In the genomic region with DNA sequence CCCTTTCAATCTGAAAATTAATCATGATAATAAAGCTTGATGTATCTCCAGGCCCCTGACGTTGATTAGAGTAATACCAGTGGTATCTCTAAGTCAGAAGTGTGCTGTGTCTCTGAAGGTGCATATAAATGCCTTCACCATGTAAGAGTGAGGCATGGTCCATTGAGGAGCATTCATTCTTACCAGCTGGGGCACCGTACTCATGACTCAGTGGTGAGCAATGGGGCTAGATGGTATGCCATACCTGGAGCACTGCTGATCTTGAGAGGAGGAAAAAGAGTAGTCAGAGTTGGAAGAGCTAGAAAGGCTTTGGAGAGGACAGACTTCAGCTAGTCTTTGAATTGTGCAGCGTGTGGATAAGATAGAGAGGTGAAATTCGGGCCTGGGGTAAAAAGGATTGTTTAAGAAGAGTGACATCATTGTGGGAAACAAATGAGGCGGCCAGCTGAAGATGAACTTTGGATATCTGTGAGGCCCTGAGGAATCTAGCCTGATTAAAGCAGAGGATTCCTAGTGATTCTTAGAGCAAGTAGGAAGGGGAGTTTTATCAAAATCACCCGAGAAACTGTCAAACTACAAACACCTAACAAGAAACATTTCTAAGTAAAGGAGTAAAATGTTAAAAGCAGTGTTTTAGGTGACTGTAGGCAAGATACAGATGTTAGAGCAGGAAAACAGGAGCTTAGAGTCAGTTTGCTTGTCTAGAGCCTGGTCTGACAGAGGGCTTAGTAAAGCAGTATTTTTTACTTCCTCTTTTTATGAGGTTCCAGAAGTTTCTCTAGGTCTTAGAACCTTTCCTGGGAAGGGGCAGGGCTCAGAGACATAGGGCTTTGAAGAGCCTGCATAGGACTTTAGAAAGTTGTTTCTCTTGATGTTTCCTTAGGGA, we compare ENCODE assay signal across 10 cellular contexts. TPM values are rescaled to one million over a fixed set of nuclear protein-coding genes. Genes with fewer than 3 reads are reported as not detected.
DNase-seq lines count a peak whose midpoint lies in the region; ATAC-seq lines count a peak whose summit lies in the region.
"Had no signal": no experiment of that assay in that cellular context is flagged by ENCODE, and none has a peak within 500 bp of the region (broad histone marks: within the 10 kb centered on the region; RNA-seq: fewer than 3 reads in every experiment).

No MANE protein-coding gene starts in this region.

- no peak for DNase-seq in activated CD4-positive, alpha-beta T cell treated with anti-CD3 and anti-CD28 coated beads, Interleukin-2, amount 10 ng/mL, durations not matched to agents 24 days and 14 days
- DNase-seq in activated CD4-positive, alpha-beta T cell treated with anti-CD3 and anti-CD28 coated beads for 1 hour = no peak
- peak; percentile 83 for DNase-seq in MV-4-11 (lab: John Stamatoyannopoulos, UW)
- no peak for DNase-seq in stimulated activated naive B cell treated with anti-CD40 and anti-IgM and Interleukin-4, amounts not matched to agents 10 μg/mL and 1 μg/mL and 100 μg/mL, for 72 hours
- DNase-seq in COLO668 (lab: John Stamatoyannopoulos, UW; ENCODE audit: unreplicated experiment) = no peak
- no peak for DNase-seq in SK-N-DZ (ENCODE audit: low spot score)

- H3K27me3 ChIP-seq in esophagus (ENCODE audit: control insufficient read depth in 1 of 2, insufficient read depth in 2 of 2, low read length in 2 of 2) = no peaks in the 10 kb centered on the region
- H3K27me3 ChIP-seq: cardiac muscle cell had no signal

- ATAC-seq in stimulated activated naive B cell treated with anti-CD40 and anti-IgM and Interleukin-4, amounts not matched to agents 10 μg/mL and 1 μg/mL and 100 μg/mL, for 72 hours (replicated peaks) = peak; percentile 64 to 65
- ATAC-seq in GM19023 (IDR thresholded peaks at IDR 0.05; ENCODE audit: unreplicated experiment) = no peak

- H3K27ac ChIP-seq in esophagus (ENCODE audit: low read depth in 2 of 2, low read length in 1 of 2) = peak overlapping the region; percentile 20 to 49
- H3K27ac ChIP-seq: cardiac muscle cell, KMS-11 had no signal

- 59 to 65% methylated on average over 6 of the region's 6 CpGs for WGBS in esophagus, 2 donors

- H3K27ac Mint-ChIP-seq in activated CD4-positive, alpha-beta T cell treated with anti-CD3 and anti-CD28 coated beads, Interleukin-2, amount 10 ng/mL, durations not matched to agents 24 days and 14 days = peak overlapping the region; percentile 7
- H3K27ac Mint-ChIP-seq in stimulated activated naive B cell treated with anti-CD40 and anti-IgM and Interleukin-4, amounts not matched to agents 10 μg/mL and 1 μg/mL and 100 μg/mL, for 72 hours = peak overlapping the region; percentile 15

- H3K36me3 Mint-ChIP-seq in activated CD4-positive, alpha-beta T cell treated with anti-CD3 and anti-CD28 coated beads, Interleukin-2, amount 10 ng/mL, durations not matched to agents 24 days and 14 days (ENCODE audit: low read depth) = peaks cover 7% of the 10 kb centered on the region
- peaks cover 8 to 10% of the 10 kb centered on the region in 2 donors for H3K36me3 Mint-ChIP-seq in stimulated activated naive B cell treated with anti-CD40 and anti-IgM and Interleukin-4, amounts not matched to agents 10 μg/mL and 1 μg/mL and 100 μg/mL, for 72 hours

- intact Hi-C loops in activated CD4-positive, alpha-beta T cell treated with anti-CD3 and anti-CD28 coated beads, Interleukin-2, amount 10 ng/mL, durations not matched to agents 24 days and 14 days (cut with micrococcal nuclease) = no loop called here

- peaks cover 0 to 4% of the 10 kb centered on the region in 2 donors for H3K4me1 ChIP-seq in esophagus (ENCODE audit: control insufficient read depth in 2 of 2, insufficient read depth in 2 of 2, low read length in 1 of 2)

- H3K9me3 ChIP-seq in esophagus (ENCODE audit: control insufficient read depth in 2 of 2, insufficient read depth in 1 of 2, low read depth in 1 of 2, low read length in 1 of 2) = no peaks in the 10 kb centered on the region

- H3K4me3 Mint-ChIP-seq in activated CD4-positive, alpha-beta T cell treated with anti-CD3 and anti-CD28 coated beads, Interleukin-2, amount 10 ng/mL, durations not matched to agents 24 days and 14 days = no peak overlapping the region
- H3K4me3 Mint-ChIP-seq in stimulated activated naive B cell treated with anti-CD40 and anti-IgM and Interleukin-4, amounts not matched to agents 10 μg/mL and 1 μg/mL and 100 μg/mL, for 72 hours = peak overlapping the region in 1 of 2 donors; percentile 10

- H3K36me3 ChIP-seq in esophagus (ENCODE audit: control insufficient read depth in 2 of 2, insufficient read depth in 2 of 2, low read length in 1 of 2) = peaks cover 0 to 3% of the 10 kb centered on the region in 2 donors
- H3K36me3 ChIP-seq: cardiac muscle cell had no signal

- no peaks in the 10 kb centered on the region for H3K27me3 Mint-ChIP-seq in activated CD4-positive, alpha-beta T cell treated with anti-CD3 and anti-CD28 coated beads, Interleukin-2, amount 10 ng/mL, durations not matched to agents 24 days and 14 days
- no peaks in the 10 kb centered on the region for H3K27me3 Mint-ChIP-seq in stimulated activated naive B cell treated with anti-CD40 and anti-IgM and Interleukin-4, amounts not matched to agents 10 μg/mL and 1 μg/mL and 100 μg/mL, for 72 hours

- peaks cover 53% of the 10 kb centered on the region for H3K4me1 Mint-ChIP-seq in activated CD4-positive, alpha-beta T cell treated with anti-CD3 and anti-CD28 coated beads, Interleukin-2, amount 10 ng/mL, durations not matched to agents 24 days and 14 days
- H3K4me1 Mint-ChIP-seq in stimulated activated naive B cell treated with anti-CD40 and anti-IgM and Interleukin-4, amounts not matched to agents 10 μg/mL and 1 μg/mL and 100 μg/mL, for 72 hours = peaks cover 38 to 59% of the 10 kb centered on the region in 2 donors

- H3K9me3 Mint-ChIP-seq in activated CD4-positive, alpha-beta T cell treated with anti-CD3 and anti-CD28 coated beads, Interleukin-2, amount 10 ng/mL, durations not matched to agents 24 days and 14 days = no peaks in the 10 kb centered on the region
- peaks cover 0 to 6% of the 10 kb centered on the region in 2 donors for H3K9me3 Mint-ChIP-seq in stimulated activated naive B cell treated with anti-CD40 and anti-IgM and Interleukin-4, amounts not matched to agents 10 μg/mL and 1 μg/mL and 100 μg/mL, for 72 hours

- H3K4me3 ChIP-seq in esophagus (ENCODE audit: low read depth in 1 of 2, low read length in 2 of 2) = peak overlapping the region in 1 of 2 donors; percentile 4
- H3K4me3 ChIP-seq: cardiac muscle cell had no signal

RNA-seq across cellular contexts. Expression of a gene that starts 13.6 kb away (rescaled TPM):
- total RNA-seq in activated CD4-positive, alpha-beta T cell treated with anti-CD3 and anti-CD28 coated beads, Interleukin-2, amount 10 ng/mL, durations not matched to agents 24 days and 14 days = 60.8 and 66.6 TPM in 2 replicates
- 10 to 100 TPM; 25.7 to 42.8 TPM for polyA plus RNA-seq in esophagus
- 12.3 and 12.5 TPM in 2 replicates for polyA plus RNA-seq in SK-N-DZ (2014; cell fraction: cytosol; rRNA removed)
- polyA plus RNA-seq in SK-N-DZ (2014; cell fraction: nucleus; rRNA removed) = 3.1 and 11.6 TPM in 2 replicates
